11 cellular contexts compared by ENCODE assay signal in genomic region chr4:181821039-181822004, GRCh38.
A peak's percentile ranks its signal among the peaks of the same experiment; 100 is the strongest.
DNase-seq lines count a peak whose midpoint lies in the region; ATAC-seq and TF ChIP-seq lines count a peak whose summit lies in the region.
"Had no signal": no experiment of that assay in that cellular context is flagged by ENCODE, and none has a peak within 500 bp of the region (broad histone marks: within the 10 kb centered on the region; RNA-seq: fewer than 3 reads in every experiment).

No MANE protein-coding gene starts in this region.

- H3K79me1 ChIP-seq in mesenchymal stem cell (replicated peaks; ENCODE audit: low read length, poor library complexity, severe bottlenecking) = no peaks in the 10 kb centered on the region

- peak; percentile 22 for DNase-seq in GM23338 (ENCODE audit: low spot score)
- peak; percentile 21 for DNase-seq in NCI-H2029 (lab: John Stamatoyannopoulos, UW)
- DNase-seq in cardiac fibroblast (ENCODE audit: low read depth in 2 of 2) = peak; percentile 3 to 20
- DNase-seq in progenitor cell of endocrine pancreas (ENCODE audit: low spot score, unreplicated experiment) = no peak
- no peak for DNase-seq in SW480 (ENCODE audit: low spot score)
- no peak for DNase-seq in mesenteric fat pad (ENCODE audit: low spot score)
- DNase-seq in mesenchymal stem cell = no peak
- no peak for DNase-seq in occipital lobe (lab: John Stamatoyannopoulos, UW)
- DNase-seq: effector CD8-positive, alpha-beta T cell; OCI-M1 had no signal

- no peak overlapping the region for H3K23ac ChIP-seq in mesenchymal stem cell (ENCODE audit: low read length in 2 of 2)

- H3K27me3 Mint-ChIP-seq in GM23338 (ENCODE audit: insufficient read depth, low read depth, poor library complexity) (peaks cover 1% of the 10 kb centered on the region), progenitor cell of endocrine pancreas (peaks cover 6% of the 10 kb centered on the region)
- H3K27me3 Mint-ChIP-seq: activated T-helper 17 cell treated with anti-CD3 and anti-CD28 coated beads, Interleukin-2, amount 50 U/mL, for 72 hours had no signal

- H3K27ac Mint-ChIP-seq in GM23338 (peak overlapping the region; percentile 69), progenitor cell of endocrine pancreas (peak overlapping the region; percentile 82)
- H3K27ac Mint-ChIP-seq: activated T-helper 17 cell treated with anti-CD3 and anti-CD28 coated beads, Interleukin-2, amount 50 U/mL, for 72 hours had no signal

- H3K9me3 ChIP-seq in mesenchymal stem cell (ENCODE audit: control insufficient read depth, low read length) = no peaks in the 10 kb centered on the region

- TF ChIP-seq CTCF in GM23338 (conservative IDR thresholded peaks at IDR 0.05; ENCODE audit: low read depth in 2 of 2) (no peak), cardiac fibroblast (IDR thresholded peaks at IDR 0.05; ENCODE audit: low read depth, low read length) (no peak), progenitor cell of endocrine pancreas (IDR thresholded peaks at IDR 0.05; ENCODE audit: unreplicated experiment) (no peak)

- H3F3A ChIP-seq in GM23338 (replicated peaks; ENCODE audit: low read depth) = no peaks in the 10 kb centered on the region

- H2AFZ ChIP-seq in GM23338 (peak overlapping the region; percentile 80), mesenchymal stem cell (ENCODE audit: low read depth, low read length) (no peak overlapping the region)

- H3K4me2 ChIP-seq in GM23338 (peak overlapping the region; percentile 13), mesenchymal stem cell (ENCODE audit: low read length, poor library complexity, severe bottlenecking) (no peak overlapping the region)

- H3K9me3 Mint-ChIP-seq in GM23338 (peaks cover 17% of the 10 kb centered on the region), progenitor cell of endocrine pancreas (ENCODE audit: low read depth) (peaks cover 5% of the 10 kb centered on the region)
- H3K9me3 Mint-ChIP-seq: activated T-helper 17 cell treated with anti-CD3 and anti-CD28 coated beads, Interleukin-2, amount 50 U/mL, for 72 hours had no signal

- H3K79me2 ChIP-seq in GM23338 (replicated peaks; ENCODE audit: insufficient read depth) = no peaks in the 10 kb centered on the region

- no peaks in the 10 kb centered on the region for H4K20me1 ChIP-seq in GM23338 (replicated peaks; ENCODE audit: insufficient read depth)

- H2BK120ac ChIP-seq in mesenchymal stem cell (ENCODE audit: low read depth, low read length) = no peak overlapping the region

- no peak overlapping the region for H4K91ac ChIP-seq in mesenchymal stem cell (ENCODE audit: low read length)

- H2BK15ac ChIP-seq in mesenchymal stem cell (ENCODE audit: low read depth, poor library complexity, severe bottlenecking) = no peak overlapping the region

- H3K4me1 Mint-ChIP-seq in GM23338 (peaks cover 37% of the 10 kb centered on the region), progenitor cell of endocrine pancreas (ENCODE audit: low read depth) (peaks cover 32% of the 10 kb centered on the region)
- H3K4me1 Mint-ChIP-seq: activated T-helper 17 cell treated with anti-CD3 and anti-CD28 coated beads, Interleukin-2, amount 50 U/mL, for 72 hours had no signal

- no peak overlapping the region for H2BK5ac ChIP-seq in mesenchymal stem cell (ENCODE audit: low read depth, low read length, poor library complexity, severe bottlenecking)

- peaks cover 16% of the 10 kb centered on the region for H3K36me3 Mint-ChIP-seq in GM23338 (ENCODE audit: low read depth)
- peaks cover 3% of the 10 kb centered on the region for H3K36me3 Mint-ChIP-seq in progenitor cell of endocrine pancreas (ENCODE audit: insufficient read depth)

- H3K4me1 ChIP-seq in GM23338 (ENCODE audit: insufficient read depth) (peaks cover 37% of the 10 kb centered on the region), mesenchymal stem cell (ENCODE audit: control insufficient read depth, insufficient read depth, low read depth, low read length) (peaks cover 3% of the 10 kb centered on the region)

- peak overlapping the region; percentile 32 for H3K27ac ChIP-seq in GM23338 (ENCODE audit: low read depth)
- no peak overlapping the region for H3K27ac ChIP-seq in mesenchymal stem cell (ENCODE audit: low read length, poor library complexity, severe bottlenecking)

- H3K4me3 ChIP-seq in GM23338 (no peak overlapping the region), cardiac fibroblast (replicated peaks in 1 of 2; ENCODE audit: low read depth in 2 of 2, low read length in 2 of 2) (no peak overlapping the region), mesenchymal stem cell (ENCODE audit: insufficient read depth in 1 of 2, low read depth in 1 of 2, low read length in 2 of 2) (no peak overlapping the region)

- H3K27me3 ChIP-seq in GM23338 (ENCODE audit: insufficient read depth) = no peaks in the 10 kb centered on the region
- no peaks in the 10 kb centered on the region for H3K27me3 ChIP-seq in mesenchymal stem cell (ENCODE audit: control insufficient read depth in 1 of 2, insufficient read depth in 1 of 2, low read length in 2 of 2)

- no peak overlapping the region for H3K4me3 Mint-ChIP-seq in GM23338
- peak overlapping the region; percentile 39 for H3K4me3 Mint-ChIP-seq in progenitor cell of endocrine pancreas (ENCODE audit: low read depth)
- H3K4me3 Mint-ChIP-seq: activated T-helper 17 cell treated with anti-CD3 and anti-CD28 coated beads, Interleukin-2, amount 50 U/mL, for 72 hours had no signal

- no peak overlapping the region for H3K9ac ChIP-seq in mesenchymal stem cell (ENCODE audit: low read length)

- 81% methylated on average over 8 of the region's 11 CpGs for WGBS in mesenchymal stem cell

- H3K4ac ChIP-seq in mesenchymal stem cell (ENCODE audit: low read depth in 1 of 2, low read length in 2 of 2) = no peak overlapping the region

- no peak overlapping the region for H2AK5ac ChIP-seq in mesenchymal stem cell (ENCODE audit: low read length, severe bottlenecking)

- H4K8ac ChIP-seq in mesenchymal stem cell (ENCODE audit: low read length) = no peak overlapping the region

- peaks cover 4% of the 10 kb centered on the region; the same call in 1 of the 2 replicates for H3K9me2 ChIP-seq in GM23338 (ENCODE audit: insufficient read depth)

- no peak overlapping the region for H3K18ac ChIP-seq in mesenchymal stem cell (ENCODE audit: low read depth in 1 of 2, low read length in 2 of 2)

- peak; percentile 67 for ATAC-seq in GM23338
- ATAC-seq: activated T-helper 17 cell treated with anti-CD3 and anti-CD28 coated beads, Interleukin-2, amount 50 U/mL, for 72 hours had no signal

- no peak overlapping the region for H2BK12ac ChIP-seq in mesenchymal stem cell (ENCODE audit: low read length in 2 of 2)

- H3K14ac ChIP-seq in mesenchymal stem cell (ENCODE audit: low read length in 2 of 2) = no peak overlapping the region

- H3K36me3 ChIP-seq in GM23338 (ENCODE audit: insufficient read depth) = no peaks in the 10 kb centered on the region
- no peaks in the 10 kb centered on the region for H3K36me3 ChIP-seq in mesenchymal stem cell (ENCODE audit: control insufficient read depth in 1 of 2, insufficient read depth in 2 of 2, low read depth in 1 of 2, low read length in 2 of 2)

Comparison
In these comparisons a context has a peak if more than half of its experiments do, and no peak if none do; other contexts are left out.
1. DNase-seq: peak in GM23338 (single experiment), NCI-H2029 (single experiment) and cardiac fibroblast (2 of 2); none in progenitor cell of endocrine pancreas (single experiment), SW480 (single experiment), mesenteric fat pad (single experiment), mesenchymal stem cell (single experiment) and occipital lobe (single experiment).